Comparison of ENCODE assay signal across 8 cellular contexts in genomic region chr12:48189331-48190125, GRCh38. TPM values are rescaled to one million over a fixed set of nuclear protein-coding genes. Genes with fewer than 3 reads are reported as not detected.
DNase-seq lines count a peak whose midpoint lies in the region; ATAC-seq and TF ChIP-seq lines count a peak whose summit lies in the region.

No MANE protein-coding gene starts in this region.

- H3K27ac ChIP-seq in AG04450 (ENCODE audit: low read depth, low read length): no peak overlapping the region
- H3K27ac ChIP-seq in RWPE2 (ENCODE audit: poor library complexity, severe bottlenecking): no peak overlapping the region
- H3K27ac ChIP-seq in gastroesophageal sphincter: no peak overlapping the region
- H3K27ac ChIP-seq in parathyroid adenoma: no peak overlapping the region

- no peak overlapping the region for H3K9ac ChIP-seq in parathyroid adenoma

- peak; percentile 74 for ATAC-seq in GM18498 (IDR thresholded peaks at IDR 0.05; ENCODE audit: unreplicated experiment)
- ATAC-seq in RWPE2 (ENCODE audit: low read depth): peak; percentile 53; the same call in 2 of the 3 replicates
- ATAC-seq in gastroesophageal sphincter: peak; percentile 68
- no peak for ATAC-seq in GM21381 (IDR thresholded peaks at IDR 0.05; ENCODE audit: unreplicated experiment)

- H3K4me3 ChIP-seq in AG04450 (ENCODE audit: low read depth, low read length): no peak overlapping the region
- no peak overlapping the region for H3K4me3 ChIP-seq in RWPE2 (ENCODE audit: severe bottlenecking)
- H3K4me3 ChIP-seq in gastroesophageal sphincter: no peak overlapping the region
- no peak overlapping the region for H3K4me3 ChIP-seq in parathyroid adenoma (ENCODE audit: low read depth, low read length)

- H3K4me2 ChIP-seq in parathyroid adenoma (ENCODE audit: low read length): no peak overlapping the region

- H3K36me3 ChIP-seq in RWPE2 (ENCODE audit: low read depth) (no peaks in the 10 kb centered on the region), gastroesophageal sphincter (no peaks in the 10 kb centered on the region), parathyroid adenoma (ENCODE audit: control insufficient read depth, insufficient read depth, low read length) (no peaks in the 10 kb centered on the region)

- H3K9me3 ChIP-seq in AG04450 (ENCODE audit: control insufficient read depth, insufficient read depth, low read length): peaks cover 1% of the 10 kb centered on the region; the same call in 1 of the 2 replicates
- H3K9me3 ChIP-seq in RWPE2 (ENCODE audit: severe bottlenecking): no peaks in the 10 kb centered on the region
- H3K9me3 ChIP-seq in gastroesophageal sphincter: no peaks in the 10 kb centered on the region
- H3K9me3 ChIP-seq in parathyroid adenoma (ENCODE audit: control insufficient read depth, low read length): no peaks in the 10 kb centered on the region

- CTCF ChIA-PET in AG04450 (lab: Charles Lee): interaction anchor here (0.5 to 3.6 kb wide), 30 partner anchors 9 to 526 kb away, joined by 3 to 58 read pairs (median 4); partner anchors contain the start of genes ASB8, OR10AD1 and PFKM

- TF ChIP-seq EP300 in gastroesophageal sphincter (IDR thresholded peaks at IDR 0.05): no peak

- POLR2A ChIA-PET in AG04450 (lab: Yijun Ruan, JAX): no interaction called here

- DNase-seq in AG04450 (ENCODE audit: low read depth, low spot score) (no peak), Kasumi-1 (lab: John Stamatoyannopoulos, UW) (peak; percentile 73 to 77), RWPE2 (ENCODE audit: low spot score) (no peak)
- DNase-seq in activated effector memory CD4-positive, alpha-beta T cell treated with anti-CD3 and anti-CD28 coated beads, Interleukin-2, amount 50 U/mL, for 16 hours: peak; percentile 89

- no peaks in the 10 kb centered on the region for H3K79me2 ChIP-seq in parathyroid adenoma

- TF ChIP-seq CTCF in AG04450 (IDR thresholded peaks at IDR 0.05; ENCODE audit: low read depth, low read length) (peak; percentile 85), RWPE2 (IDR thresholded peaks at IDR 0.05; ENCODE audit: poor library complexity, severe bottlenecking) (peak; percentile 87), gastroesophageal sphincter (IDR thresholded peaks at IDR 0.05) (peak; percentile 69 to 82 (median 79)), parathyroid adenoma (IDR thresholded peaks at IDR 0.05) (peak; percentile 94)

- TF ChIP-seq POLR2A in gastroesophageal sphincter (IDR thresholded peaks at IDR 0.05): no peak

- H3K4me1 ChIP-seq in RWPE2 (ENCODE audit: insufficient read depth, poor library complexity, severe bottlenecking) (no peaks in the 10 kb centered on the region), gastroesophageal sphincter (peaks cover 0 to 9% (median 0%) of the 10 kb centered on the region in 3 donors), parathyroid adenoma (peaks cover 7% of the 10 kb centered on the region)

- H3K27me3 ChIP-seq in AG04450 (ENCODE audit: control insufficient read depth, insufficient read depth, low read length) (peaks cover 31% of the 10 kb centered on the region), RWPE2 (ENCODE audit: insufficient read depth, poor library complexity, severe bottlenecking) (peaks cover 21% of the 10 kb centered on the region), gastroesophageal sphincter (peaks cover 36% of the 10 kb centered on the region), parathyroid adenoma (ENCODE audit: control insufficient read depth, insufficient read depth, low read length) (no peaks in the 10 kb centered on the region)

- WGBS in gastroesophageal sphincter (ENCODE audit: low coverage in 1 of 2), 2 donors: 34 to 37% methylated on average over 6 of the region's 6 CpGs

- H2AFZ ChIP-seq in parathyroid adenoma: no peak overlapping the region

RNA-seq across cellular contexts. Expression of gene CCDC184, which starts 6.1 kb away (rescaled TPM):
- polyA plus RNA-seq in AG04450 (2011; rRNA removed): 0.24 and 0.32 TPM in 2 replicates
- polyA minus RNA-seq in AG04450 (2011; rRNA and poly(A)+ RNA removed): 0.28 and 0.35 TPM in 2 replicates
- total RNA-seq in gastroesophageal sphincter: 1 to 10 TPM in 1 of 4 donors, under 1 TPM in 2, not detected in 1; 0.13 to 2.5 (median 0.39) TPM

RNA-seq across cellular contexts. Expression of gene OR10AD1, which starts 13.6 kb away (rescaled TPM):
- not detected in 2 replicates for polyA plus RNA-seq in AG04450 (2011; rRNA removed)
- polyA minus RNA-seq in AG04450 (2011; rRNA and poly(A)+ RNA removed): not detected in 2 replicates
- total RNA-seq in gastroesophageal sphincter: not detected

RNA-seq across cellular contexts. Expression of gene ASB8, which starts 32.2 kb away (rescaled TPM):
- polyA plus RNA-seq in AG04450 (2011; rRNA removed): 30.1 and 34.2 TPM in 2 replicates
- polyA minus RNA-seq in AG04450 (2011; rRNA and poly(A)+ RNA removed): 28.0 and 35.0 TPM in 2 replicates
- total RNA-seq in gastroesophageal sphincter: 10 to 100 TPM; 37.2 to 41.6 (median 39.1) TPM

Comparison
In these comparisons a context has a peak if more than half of its experiments do, and no peak if none do; other contexts are left out.
1. DNase-seq: peak in Kasumi-1 (2 of 2) and activated effector memory CD4-positive, alpha-beta T cell treated with anti-CD3 and anti-CD28 coated beads, Interleukin-2, amount 50 U/mL, for 16 hours (single experiment); none in AG04450 (single experiment) and RWPE2 (single experiment).
2. Peak in every context shown above with its lines, with median percentiles within 50 percentile points of each other: CTCF ChIP-seq.